In genomic region chr6:150016324-150017185, GRCh38 we compare ENCODE assay signal across 2 cellular contexts.
A peak's percentile ranks its signal among the peaks of the same experiment; 100 is the strongest.
TF ChIP-seq lines count a peak whose summit lies in the region.

No MANE protein-coding gene starts in this region.

TF ChIP-seq in HEK293, 187 proteins besides CTCF, POLR2A, EP300 and RAD21 (continues in another document):
- TF ChIP-seq ZBTB8A (tag by site-specific recombination; IDR thresholded peaks at IDR 0.05): no peak
- TF ChIP-seq ZFP37 (tag by site-specific recombination; IDR thresholded peaks at IDR 0.05): no peak
- TF ChIP-seq ZNF23 (tag by site-specific recombination; IDR thresholded peaks at IDR 0.05; ENCODE audit: borderline replicate concordance): no peak
- TF ChIP-seq ZNF654 (tag by site-specific recombination; IDR thresholded peaks at IDR 0.05; ENCODE audit: low read depth): peak; percentile 92
- TF ChIP-seq ZBTB11 (tag by site-specific recombination; conservative IDR thresholded peaks at IDR 0.05; ENCODE audit: low read depth): no peak
- TF ChIP-seq ZNF426 (tag by site-specific recombination; IDR thresholded peaks at IDR 0.05): no peak
- no peak for TF ChIP-seq ZNF174 (tag by site-specific recombination; IDR thresholded peaks at IDR 0.05)
- no peak for TF ChIP-seq PRDM2 (tag by site-specific recombination; IDR thresholded peaks at IDR 0.05; ENCODE audit: borderline replicate concordance)
- TF ChIP-seq ZBTB7A (tag by site-specific recombination; IDR thresholded peaks at IDR 0.05; ENCODE audit: low read depth): no peak
- no peak for TF ChIP-seq GFI1B (tag by site-specific recombination; IDR thresholded peaks at IDR 0.05)
- TF ChIP-seq ZNF600 (tag by site-specific recombination; IDR thresholded peaks at IDR 0.05): no peak
- TF ChIP-seq MZF1 (tag by site-specific recombination; IDR thresholded peaks at IDR 0.05; ENCODE audit: borderline replicate concordance): no peak
- TF ChIP-seq ZSCAN4 (tag by site-specific recombination; IDR thresholded peaks at IDR 0.05): peak; percentile 90
- no peak for TF ChIP-seq ZNF473 (tag by site-specific recombination; IDR thresholded peaks at IDR 0.05)
- TF ChIP-seq ZNF513 (tag by site-specific recombination; IDR thresholded peaks at IDR 0.05): no peak

TF ChIP-seq in HepG2, 621 proteins besides CTCF, POLR2A, EP300 and RAD21 (continued from another document):
- TF ChIP-seq SMC3 (IDR thresholded peaks at IDR 0.05; ENCODE audit: low read length) (peak; percentile 72; the same call in 1 of the 2 replicates), STAG1 (CRISPR knock-in tag; IDR thresholded peaks at IDR 0.05) (peak; percentile 82), DMTF1 (CRISPR knock-in tag; IDR thresholded peaks at IDR 0.05) (no peak)
